ENCODE assay signal across 14 cellular contexts in the genomic region with DNA sequence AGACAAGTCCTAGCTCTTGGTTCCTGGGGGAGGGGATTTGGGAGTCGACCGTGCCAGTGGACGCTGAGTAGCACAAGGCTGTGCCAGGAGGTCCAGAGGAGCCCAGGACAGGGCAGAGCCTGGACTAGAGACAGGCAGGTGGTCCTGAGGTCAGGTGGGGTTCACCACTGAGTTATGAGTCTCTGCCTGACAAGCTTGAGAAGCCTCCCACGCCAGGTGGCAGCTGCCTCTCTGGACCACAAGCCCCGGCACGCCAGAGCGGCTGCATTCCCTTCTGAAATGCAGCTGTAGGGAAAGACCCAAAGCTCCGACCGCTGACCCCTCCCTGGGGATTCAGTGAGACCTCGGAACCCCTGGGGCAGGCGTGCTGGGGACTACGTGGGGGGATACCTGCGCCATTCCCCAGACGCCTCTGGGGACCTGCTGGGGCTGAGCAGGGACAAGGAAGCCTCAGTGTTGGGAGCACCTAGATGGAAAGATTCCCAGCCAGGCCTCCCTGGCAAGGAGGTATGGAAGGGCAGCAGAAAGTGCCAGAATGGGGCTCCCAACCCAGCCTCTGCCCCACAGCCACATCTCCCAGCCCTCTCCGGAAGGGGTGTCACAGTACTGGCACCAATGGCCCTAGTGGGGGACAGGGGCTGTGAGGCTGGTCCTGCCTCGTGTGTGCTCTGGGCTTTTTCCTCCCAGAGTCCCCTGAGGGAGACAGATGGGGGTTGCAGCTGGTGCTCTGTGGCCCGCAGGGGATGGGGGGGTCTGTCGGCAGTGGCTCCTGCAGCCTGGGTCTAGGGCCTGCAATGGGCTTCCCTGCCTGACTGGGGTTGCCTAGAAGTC. TPM values are rescaled to one million over a fixed set of nuclear protein-coding genes. Genes with fewer than 3 reads are reported as not detected.
DNase-seq lines count a peak whose midpoint lies in the region; ATAC-seq, FAIRE-seq and TF ChIP-seq lines count a peak whose summit lies in the region.
"Had no signal": no experiment of that assay in that cellular context is flagged by ENCODE, and none has a peak within 500 bp of the region (broad histone marks: within the 10 kb centered on the region; RNA-seq: fewer than 3 reads in every experiment).

No MANE protein-coding gene starts in this region.

- H3K27ac ChIP-seq in keratinocyte (ENCODE audit: control insufficient read depth, insufficient read depth, low read length) (peak overlapping the region; percentile 26), tibial artery (no peak overlapping the region)
- H3K27ac ChIP-seq in naive thymus-derived CD4-positive, alpha-beta T cell (ENCODE audit: low read depth, low read length): no peak overlapping the region

- dilution Hi-C loops in keratinocyte (cut with MboI; ENCODE audit: extremely low pct_ligation_motif_present, low sequenced_read_pairs): no loop called here

- peak overlapping the region in 1 of 3 experiments; percentile 33 for H3K4me3 ChIP-seq in keratinocyte (ENCODE audit: control insufficient read depth in 2 of 3, extremely low read depth in 1 of 3, insufficient read depth in 2 of 3, low read depth in 1 of 3, low read length in 3 of 3)
- H3K4me3 ChIP-seq in tibial artery: no peak overlapping the region
- no peak overlapping the region for H3K4me3 ChIP-seq in naive thymus-derived CD4-positive, alpha-beta T cell (ENCODE audit: low read length)

- peak overlapping the region; percentile 79 for H3K4me2 ChIP-seq in keratinocyte (ENCODE audit: control insufficient read depth, extremely low read depth, insufficient read depth, low read depth, low read length)

- no peaks in the 10 kb centered on the region for H3K36me3 Mint-ChIP-seq in naive thymus-derived CD4-positive, alpha-beta T cell
- H3K36me3 Mint-ChIP-seq: activated naive CD4-positive, alpha-beta T cell treated with anti-CD3 and anti-CD28 coated beads, Interleukin-2, amount 50 U/mL, for 72 hours; naive thymus-derived CD8-positive, alpha-beta T cell had no signal

- H3K79me2 ChIP-seq in keratinocyte (ENCODE audit: control insufficient read depth, insufficient read depth, low read length): no peaks in the 10 kb centered on the region

- no peaks in the 10 kb centered on the region for H3K9me3 ChIP-seq in keratinocyte (ENCODE audit: control insufficient read depth, low read depth, low read length)
- H3K9me3 ChIP-seq in tibial artery: no peaks in the 10 kb centered on the region
- no peaks in the 10 kb centered on the region for H3K9me3 ChIP-seq in naive thymus-derived CD4-positive, alpha-beta T cell (ENCODE audit: control insufficient read depth in 2 of 3, low read length in 3 of 3)

- no peaks in the 10 kb centered on the region for H4K20me1 ChIP-seq in keratinocyte (ENCODE audit: control insufficient read depth, extremely low read depth, insufficient read depth, low read length)

- no peak overlapping the region for H3K27ac Mint-ChIP-seq in naive thymus-derived CD4-positive, alpha-beta T cell
- H3K27ac Mint-ChIP-seq: activated naive CD4-positive, alpha-beta T cell treated with anti-CD3 and anti-CD28 coated beads, Interleukin-2, amount 50 U/mL, for 72 hours had no signal

- CTCF ChIA-PET in naive thymus-derived CD4-positive, alpha-beta T cell (lab: Charles Lee): no interaction called here

- H3K36me3 ChIP-seq in keratinocyte (ENCODE audit: control insufficient read depth in 2 of 2, extremely low read depth in 1 of 2, insufficient read depth in 2 of 2, low read length in 2 of 2) (peaks cover 0 to 2% of the 10 kb centered on the region in 2 experiments), tibial artery (peaks cover 0 to 3% (median 0%) of the 10 kb centered on the region in 3 donors)
- no peaks in the 10 kb centered on the region for H3K36me3 ChIP-seq in naive thymus-derived CD4-positive, alpha-beta T cell (ENCODE audit: control insufficient read depth in 2 of 3, insufficient read depth in 3 of 3, low read length in 3 of 3)

- H3K9ac ChIP-seq in keratinocyte (ENCODE audit: control insufficient read depth, extremely low read depth, insufficient read depth, low read length): peak overlapping the region; percentile 47

- FAIRE-seq in keratinocyte (lab: Jason Lieb, UNC): peak; percentile 49

- TF ChIP-seq CTCF in keratinocyte (optimal IDR thresholded peaks at IDR 0.05 in 1 of 3, IDR thresholded peaks at IDR 0.05 in 1 of 3, conservative IDR thresholded peaks at IDR 0.05 in 1 of 3; ENCODE audit: extremely low read depth in 1 of 3, insufficient read depth in 2 of 3, low read length in 3 of 3) (no peak), tibial artery (IDR thresholded peaks at IDR 0.05) (no peak)

- intact Hi-C loops in Right ventricle myocardium inferior (cut with DNase I): no loop called here
- intact Hi-C loops in cardiac septum (cut with DNase I): no loop called here
- intact Hi-C loops in tibial artery (cut with DNase I; ENCODE audit: low total_unique reads): no loop called here
- intact Hi-C loops in head of caudate nucleus (cut with DNase I): no loop called here
- intact Hi-C loops in naive thymus-derived CD4-positive, alpha-beta T cell (cut with micrococcal nuclease): no loop called here

- no peak for ATAC-seq in Right ventricle myocardium inferior
- ATAC-seq in naive thymus-derived CD4-positive, alpha-beta T cell: no peak
- ATAC-seq: activated naive CD4-positive, alpha-beta T cell treated with anti-CD3 and anti-CD28 coated beads, Interleukin-2, amount 50 U/mL, for 72 hours; naive thymus-derived CD8-positive, alpha-beta T cell had no signal

- H3K4me1 ChIP-seq in keratinocyte (ENCODE audit: control insufficient read depth, extremely low read depth, insufficient read depth, low read length): peaks cover 20% of the 10 kb centered on the region
- peaks cover 0 to 11% (median 4%) of the 10 kb centered on the region in 4 donors for H3K4me1 ChIP-seq in tibial artery
- no peaks in the 10 kb centered on the region for H3K4me1 ChIP-seq in naive thymus-derived CD4-positive, alpha-beta T cell (ENCODE audit: control insufficient read depth in 2 of 2, insufficient read depth in 2 of 2, low read length in 2 of 2)

- H3K27me3 ChIP-seq in keratinocyte (ENCODE audit: control insufficient read depth, extremely low read depth, insufficient read depth, low read length) (no peaks in the 10 kb centered on the region), tibial artery (no peaks in the 10 kb centered on the region)
- H3K27me3 ChIP-seq in naive thymus-derived CD4-positive, alpha-beta T cell (ENCODE audit: control insufficient read depth in 2 of 2, insufficient read depth in 2 of 2, low read length in 2 of 2): peaks cover 0 to 3% of the 10 kb centered on the region in 2 donors

- H3K4me3 Mint-ChIP-seq in naive thymus-derived CD4-positive, alpha-beta T cell: no peak overlapping the region
- H3K4me3 Mint-ChIP-seq: naive thymus-derived CD8-positive, alpha-beta T cell had no signal

- DNase-seq in Right ventricle myocardium inferior (ENCODE audit: missing footprints) (peak; percentile 39), cardiac septum (ENCODE audit: low spot score) (no peak), NCI-H1694 (lab: John Stamatoyannopoulos, UW) (peak; percentile 40), keratinocyte (ENCODE audit: low read depth, low spot score) (no peak), tibial artery (peak; percentile 18 to 53), head of caudate nucleus (no peak), 8988T (no peak)
- DNase-seq in naive thymus-derived CD4-positive, alpha-beta T cell: no peak
- DNase-seq: cerebellar nuclear complex; DMS153; NCI-H446 treated with DMSO at 0.1 percent for 48 hours; stimulated activated CD4-positive, alpha-beta T cell treated with anti-CD3 and anti-CD28 coated beads, Interleukin-12 subunit alpha, Interleukin-12 subunit beta, amount 100 ng/mL, for 4 hours had no signal

- peaks cover 0 to 19% (median 0%) of the 10 kb centered on the region in 5 donors for H3K27me3 Mint-ChIP-seq in naive thymus-derived CD4-positive, alpha-beta T cell

- POLR2A ChIA-PET in naive thymus-derived CD4-positive, alpha-beta T cell (lab: Charles Lee): no interaction called here

- peaks cover 2% of the 10 kb centered on the region for H3K9me1 ChIP-seq in keratinocyte (ENCODE audit: control insufficient read depth, extremely low read depth, insufficient read depth, low read length)

- peaks cover 0 to 2% (median 0%) of the 10 kb centered on the region in 11 donors for H3K9me3 Mint-ChIP-seq in naive thymus-derived CD4-positive, alpha-beta T cell
- H3K9me3 Mint-ChIP-seq: activated naive CD4-positive, alpha-beta T cell treated with anti-CD3 and anti-CD28 coated beads, Interleukin-2, amount 50 U/mL, for 72 hours; naive thymus-derived CD8-positive, alpha-beta T cell had no signal

- no peaks in the 10 kb centered on the region for H3K4me1 Mint-ChIP-seq in naive thymus-derived CD4-positive, alpha-beta T cell
- H3K4me1 Mint-ChIP-seq: naive thymus-derived CD8-positive, alpha-beta T cell had no signal

- peak overlapping the region; percentile 63 for H2AFZ ChIP-seq in keratinocyte (ENCODE audit: control insufficient read depth, low read length)

RNA-seq across cellular contexts. Expression of a gene that starts 29.0 kb away (rescaled TPM):
- total RNA-seq in Right ventricle myocardium inferior: 37.2 TPM
- total RNA-seq in cardiac septum: 38.9 TPM
- 12.4 to 22.6 TPM (median 14.8 TPM) in 3 replicates for polyA plus RNA-seq in keratinocyte
- polyA plus RNA-seq in keratinocyte (2011; ENCODE audit: low read depth): 10.9 TPM
- 9.2 and 13.0 TPM in 2 replicates for polyA plus RNA-seq in keratinocyte (2011; cell fraction: cytosol; rRNA removed)
- polyA plus RNA-seq in keratinocyte (2011; cell fraction: nucleus; rRNA removed): 23.9 and 25.3 TPM in 2 replicates
- 13.5 and 21.9 TPM in 2 replicates for polyA plus RNA-seq in keratinocyte (2012; ENCODE audit: low replicate concordance)
- polyA minus RNA-seq in keratinocyte: 36.1 to 45.4 TPM (median 43.7 TPM) in 3 replicates
- 110 TPM for polyA minus RNA-seq in keratinocyte (2011; cell fraction: cytosol; rRNA and poly(A)+ RNA removed)
- 26.0 and 30.8 TPM in 2 replicates for polyA minus RNA-seq in keratinocyte (2011; cell fraction: nucleus; rRNA and poly(A)+ RNA removed)
- total RNA-seq in naive thymus-derived CD4-positive, alpha-beta T cell: 1 to 10 TPM in 2 of 5 experiments, under 1 TPM in 2, not detected in 1; 0.16 to 2.6 (median 1.1) TPM
- polyA plus RNA-seq in naive thymus-derived CD4-positive, alpha-beta T cell: not detected
- polyA plus RNA-seq: naive thymus-derived CD8-positive, alpha-beta T cell had no signal

Comparison
In these comparisons a context has a peak if more than half of its experiments do, and no peak if none do; other contexts are left out.
1. DNase-seq: peak in Right ventricle myocardium inferior (single experiment), NCI-H1694 (single experiment) and tibial artery (2 of 2); none in cardiac septum (single experiment), keratinocyte (single experiment), head of caudate nucleus (0 of 42), 8988T (single experiment) and naive thymus-derived CD4-positive, alpha-beta T cell (0 of 9).
2. RNA of a gene that starts 29.0 kb away (total RNA-seq): 38.9 TPM in cardiac septum (single experiment) and 37.2 TPM in Right ventricle myocardium inferior (single experiment); 0.16 to 2.6 TPM in naive thymus-derived CD4-positive, alpha-beta T cell; every median in the first group is over 10 times any median in the second.